ENCODE assay signal across 22 cellular contexts in the genomic region with DNA sequence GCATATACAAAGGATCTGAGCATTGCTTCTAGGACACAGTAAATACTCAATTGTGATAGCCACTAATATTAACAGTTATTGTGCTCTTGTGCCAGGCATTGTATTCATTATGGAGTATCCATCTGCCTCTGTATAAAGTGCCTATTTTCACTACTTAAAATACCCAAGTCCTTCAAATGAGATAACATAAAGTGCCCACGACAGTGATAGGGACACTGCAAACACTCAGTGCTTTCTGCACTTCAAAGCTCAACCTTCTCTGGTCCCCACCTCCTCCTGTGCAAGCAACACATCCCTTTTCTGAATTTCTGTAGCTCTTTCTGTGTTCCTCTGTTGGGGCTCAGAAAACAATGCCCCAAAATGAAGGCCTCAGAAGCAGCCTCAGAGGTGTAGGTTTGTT. TPM values are rescaled to one million over a fixed set of nuclear protein-coding genes. Genes with fewer than 3 reads are reported as not detected.
DNase-seq lines count a peak whose midpoint lies in the region; ATAC-seq, FAIRE-seq and TF ChIP-seq lines count a peak whose summit lies in the region.
"Had no signal": no experiment of that assay in that cellular context is flagged by ENCODE, and none has a peak within 500 bp of the region (broad histone marks: within the 10 kb centered on the region; RNA-seq: fewer than 3 reads in every experiment).

No MANE protein-coding gene starts in this region.

- H3K36me3 ChIP-seq in bronchial epithelial cell (ENCODE audit: control insufficient read depth, insufficient read depth, low read length) = no peaks in the 10 kb centered on the region
- peaks cover 45% of the 10 kb centered on the region for H3K36me3 ChIP-seq in osteoblast (ENCODE audit: insufficient read depth, low read length)
- H3K36me3 ChIP-seq: BLaER1 had no signal

- intact Hi-C loops in Right ventricle myocardium superior (cut with DNase I) (no loop called here), cardiac septum (cut with DNase I) (no loop called here)

- TF ChIP-seq CTCF in bronchial epithelial cell (IDR thresholded peaks at IDR 0.05; ENCODE audit: insufficient read depth, low read length, severe bottlenecking) (no peak), osteoblast (IDR thresholded peaks at IDR 0.05; ENCODE audit: extremely low read depth, low read depth, low read length) (no peak)

- peak; percentile 7 for FAIRE-seq in bronchial epithelial cell (lab: Jason Lieb, UNC)
- FAIRE-seq: A204.1, G401.6, GM12892, GM19239 had no signal

- peaks cover 54% of the 10 kb centered on the region for H3K79me2 ChIP-seq in osteoblast (ENCODE audit: insufficient read depth, low read length)

- H3K4me3 ChIP-seq in bronchial epithelial cell (ENCODE audit: low read depth, low read length) (no peak overlapping the region), osteoblast (ENCODE audit: insufficient read depth, low read length) (no peak overlapping the region)
- H3K4me3 ChIP-seq: BLaER1, GM23338 had no signal

- peaks cover 12% of the 10 kb centered on the region for H3K4me1 ChIP-seq in osteoblast (ENCODE audit: insufficient read depth, low read length)
- H3K4me1 ChIP-seq: BLaER1, Caco-2 had no signal

- peaks cover 2% of the 10 kb centered on the region for H4K20me1 ChIP-seq in osteoblast (ENCODE audit: insufficient read depth, low read length)
- H4K20me1 ChIP-seq: BLaER1 had no signal

- peak; percentile 79 for ATAC-seq in Right ventricle myocardium superior (ENCODE audit: poor library complexity)
- ATAC-seq: CD8-positive, alpha-beta T cell; GM23338; HCT116 had no signal

- H3K27me3 ChIP-seq in bronchial epithelial cell (ENCODE audit: control insufficient read depth, insufficient read depth, low read length) = no peaks in the 10 kb centered on the region
- no peaks in the 10 kb centered on the region for H3K27me3 ChIP-seq in osteoblast (ENCODE audit: insufficient read depth, low read length)
- H3K27me3 ChIP-seq: BLaER1 had no signal

- no peak overlapping the region for H3K4me2 ChIP-seq in osteoblast (ENCODE audit: insufficient read depth, low read length)
- H3K4me2 ChIP-seq: BLaER1, GM23338 had no signal

- H3K9me3 ChIP-seq in osteoblast (ENCODE audit: low read depth, low read length) = no peaks in the 10 kb centered on the region
- H3K9me3 ChIP-seq: BLaER1, Caco-2 had no signal

- DNase-seq in Right ventricle myocardium superior (no peak), cardiac septum (ENCODE audit: low spot score) (no peak), bronchial epithelial cell (ENCODE audit: low read depth) (no peak), osteoblast (ENCODE audit: insufficient read length, low spot score, missing footprints) (peak; percentile 47), NCI-H1694 treated with DMSO at 0.1 percent for 48 hours (lab: John Stamatoyannopoulos, UW) (no peak), NCI-H2196 treated with DMSO at 0.1 percent for 48 hours (lab: John Stamatoyannopoulos, UW; ENCODE audit: unreplicated experiment) (no peak)
- DNase-seq: Caco-2; CD4-positive, CD25-positive, alpha-beta regulatory T cell; CD8-positive, alpha-beta T cell; DMS153; DND-41; H9 had no signal

- no peak overlapping the region for H2AFZ ChIP-seq in osteoblast (ENCODE audit: low read length)
- H2AFZ ChIP-seq: GM23338 had no signal

- H3K27ac ChIP-seq in osteoblast (ENCODE audit: low read depth, low read length) = peak overlapping the region; percentile 7
- H3K27ac ChIP-seq: 22Rv1, BLaER1, C4-2B had no signal

RNA-seq across cellular contexts. Expression of a gene that starts 6.6 kb away (rescaled TPM):
- total RNA-seq in Right ventricle myocardium superior (3.5 TPM), cardiac septum (58.1 TPM), bronchial epithelial cell (1.2 and 1.6 TPM in 2 replicates), osteoblast (89.0 and 89.6 TPM in 2 replicates)
- total RNA-seq: B cell; CD8-positive, alpha-beta T cell had no signal

Comparison
In these comparisons a context has a peak if more than half of its experiments do, and no peak if none do; other contexts are left out.
1. RNA of a gene that starts 6.6 kb away (total RNA-seq): 89.0 to 89.6 TPM in osteoblast and 58.1 TPM in cardiac septum (single experiment); 3.5 TPM in Right ventricle myocardium superior (single experiment) and 1.2 to 1.6 TPM in bronchial epithelial cell; every median in the first group is over 10 times any median in the second.